14 cellular contexts compared by ENCODE assay signal in genomic region chr2:113976277-113976928, GRCh38.
DNase-seq lines count a peak whose midpoint lies in the region; ATAC-seq and TF ChIP-seq lines count a peak whose summit lies in the region.
"Had no signal": no experiment of that assay in that cellular context is flagged by ENCODE, and none has a peak within 500 bp of the region (broad histone marks: within the 10 kb centered on the region; RNA-seq: fewer than 3 reads in every experiment).

No MANE protein-coding gene starts in this region.

- intact Hi-C loops in dendritic cell treated with granulocyte-macrophage colony-stimulating factor and Interleukin-4, amounts not matched to agents 40 ng/mL and 50 ng/mL, for 4 days (cut with micrococcal nuclease): no loop called here
- intact Hi-C loops in MCF 10A (cut with micrococcal nuclease): loop anchor here (5.0 kb wide), 1 partner anchor 226 kb away; no protein-coding TSS in a partner anchor

- no peak for TF ChIP-seq CTCF in MCF 10A (IDR thresholded peaks at IDR 0.05; ENCODE audit: unreplicated experiment)

- H3K9me3 Mint-ChIP-seq in stimulated activated naive CD8-positive, alpha-beta T cell treated with anti-CD3 and anti-CD28 coated beads, Interleukin-15, amount 100 ng/mL, for 72 hours: no peaks in the 10 kb centered on the region
- peaks cover 8% of the 10 kb centered on the region for H3K9me3 Mint-ChIP-seq in dendritic cell treated with granulocyte-macrophage colony-stimulating factor and Interleukin-4, amounts not matched to agents 40 ng/mL and 50 ng/mL, for 4 days
- H3K9me3 Mint-ChIP-seq in MCF 10A (ENCODE audit: unreplicated experiment): no peaks in the 10 kb centered on the region

- no peak for DNase-seq in stimulated activated naive CD8-positive, alpha-beta T cell treated with anti-CD3 and anti-CD28 coated beads, Interleukin-15, amount 100 ng/mL, for 72 hours
- no peak for DNase-seq in stimulated activated naive CD8-positive, alpha-beta T cell treated with anti-CD3 and anti-CD28 coated beads, Interleukin-15, Interleukin-2, amounts not matched to agents 100 U/mL and 50 U/mL, for 24 hours
- DNase-seq in NCI-H69 (lab: John Stamatoyannopoulos, UW): peak; percentile 22
- no peak for DNase-seq in midbrain (lab: John Stamatoyannopoulos, UW)
- no peak for DNase-seq in NCI-H1417 treated with DMSO at 0.1 percent for 48 hours (lab: John Stamatoyannopoulos, UW)
- no peak for DNase-seq in MCF 10A (ENCODE audit: unreplicated experiment)
- DNase-seq: adrenal gland; cerebellar nuclear complex; DMS153; foreskin keratinocyte; left ventricle myocardium superior; NCI-H1694; stimulated activated naive CD4-positive, alpha-beta T cell treated with Interleukin-2 at 50 U/mL for 16 hours had no signal

- H3K27me3 Mint-ChIP-seq in stimulated activated naive CD8-positive, alpha-beta T cell treated with anti-CD3 and anti-CD28 coated beads, Interleukin-15, amount 100 ng/mL, for 72 hours: no peaks in the 10 kb centered on the region
- H3K27me3 Mint-ChIP-seq in dendritic cell treated with granulocyte-macrophage colony-stimulating factor and Interleukin-4, amounts not matched to agents 40 ng/mL and 50 ng/mL, for 4 days: no peaks in the 10 kb centered on the region
- H3K27me3 Mint-ChIP-seq in MCF 10A (ENCODE audit: insufficient read depth, unreplicated experiment): no peaks in the 10 kb centered on the region

- POLR2A ChIA-PET in MCF 10A (lab: Yijun Ruan, JAX): interaction anchor here (0.6 kb wide), 2 partner anchors 42 to 402 kb away, joined by 3 read pairs; no protein-coding TSS in a partner anchor

- H3K4me3 Mint-ChIP-seq in stimulated activated naive CD8-positive, alpha-beta T cell treated with anti-CD3 and anti-CD28 coated beads, Interleukin-15, amount 100 ng/mL, for 72 hours: no peak overlapping the region
- no peak overlapping the region for H3K4me3 Mint-ChIP-seq in dendritic cell treated with granulocyte-macrophage colony-stimulating factor and Interleukin-4, amounts not matched to agents 40 ng/mL and 50 ng/mL, for 4 days
- no peak overlapping the region for H3K4me3 Mint-ChIP-seq in MCF 10A (ENCODE audit: unreplicated experiment)

- no TSS peak for BruUV-seq in MCF 10A (replicated peaks; lab: Mats Ljungman, UMichigan)

- CTCF ChIA-PET in MCF 10A (lab: Yijun Ruan, JAX): interaction anchor here (0.6 to 5.8 kb wide), 2 partner anchors 563 to 575 kb away, joined by 5 to 58 read pairs; no protein-coding TSS in a partner anchor

- no peak for ATAC-seq in stimulated activated naive CD8-positive, alpha-beta T cell treated with anti-CD3 and anti-CD28 coated beads, Interleukin-15, amount 100 ng/mL, for 72 hours
- ATAC-seq in stimulated activated naive CD8-positive, alpha-beta T cell treated with anti-CD3 and anti-CD28 coated beads, Interleukin-15, Interleukin-2, amounts not matched to agents 100 U/mL and 50 U/mL, for 24 hours: no peak
- ATAC-seq: foreskin keratinocyte, left ventricle myocardium superior had no signal

- H3K36me3 Mint-ChIP-seq in dendritic cell treated with granulocyte-macrophage colony-stimulating factor and Interleukin-4, amounts not matched to agents 40 ng/mL and 50 ng/mL, for 4 days (ENCODE audit: low read depth): peaks cover 90% of the 10 kb centered on the region
- peaks cover 23% of the 10 kb centered on the region for H3K36me3 Mint-ChIP-seq in MCF 10A (ENCODE audit: insufficient read depth, unreplicated experiment)

- H3K4me1 Mint-ChIP-seq in stimulated activated naive CD8-positive, alpha-beta T cell treated with anti-CD3 and anti-CD28 coated beads, Interleukin-15, amount 100 ng/mL, for 72 hours: peaks cover 4% of the 10 kb centered on the region
- H3K4me1 Mint-ChIP-seq in dendritic cell treated with granulocyte-macrophage colony-stimulating factor and Interleukin-4, amounts not matched to agents 40 ng/mL and 50 ng/mL, for 4 days (ENCODE audit: low read depth): peaks cover 45% of the 10 kb centered on the region
- H3K4me1 Mint-ChIP-seq in MCF 10A (ENCODE audit: insufficient read depth, unreplicated experiment): peaks cover 6% of the 10 kb centered on the region

- peak overlapping the region; percentile 58 to 95 for H3K27ac Mint-ChIP-seq in stimulated activated naive CD8-positive, alpha-beta T cell treated with anti-CD3 and anti-CD28 coated beads, Interleukin-15, amount 100 ng/mL, for 72 hours
- H3K27ac Mint-ChIP-seq in dendritic cell treated with granulocyte-macrophage colony-stimulating factor and Interleukin-4, amounts not matched to agents 40 ng/mL and 50 ng/mL, for 4 days: peak overlapping the region; percentile 34
- no peak overlapping the region for H3K27ac Mint-ChIP-seq in MCF 10A (ENCODE audit: low read depth, unreplicated experiment)
